In the genomic region with DNA sequence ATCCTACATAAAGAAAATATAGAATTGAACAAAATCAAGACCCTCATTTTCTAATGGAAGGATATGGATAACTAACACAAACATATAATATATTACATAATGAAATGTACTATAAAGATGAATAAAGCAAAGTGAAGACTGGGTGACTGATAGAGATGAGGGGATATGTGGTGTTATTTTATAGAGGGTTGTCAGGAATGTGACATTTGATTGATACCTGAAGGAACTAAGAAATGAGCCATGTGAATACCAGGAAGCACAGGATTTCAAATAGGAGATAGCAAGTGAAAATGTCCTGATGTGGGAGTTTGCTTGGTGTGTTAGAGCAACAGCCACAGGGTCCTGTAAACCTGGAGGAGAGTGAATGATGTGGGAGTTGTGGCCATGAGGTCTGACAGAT, we compare ENCODE assay signal across 6 cellular contexts.
"Had no signal": no experiment of that assay in that cellular context is flagged by ENCODE, and none has a peak within 500 bp of the region (broad histone marks: within the 10 kb centered on the region; RNA-seq: fewer than 3 reads in every experiment).

No MANE protein-coding gene starts in this region.

- DNase-seq: IMR-90, KBM-7, KG1 had no signal

- ATAC-seq: HepG2, K562 had no signal

- H3K27ac ChIP-seq: HL-60 had no signal

- H3K4me3 ChIP-seq: K562 had no signal
